In genomic region chr21:44971672-44971995, GRCh38 we compare ENCODE assay signal across 19 cellular contexts.
"Had no signal": no experiment of that assay in that cellular context is flagged by ENCODE, and none has a peak within 500 bp of the region (broad histone marks: within the 10 kb centered on the region; RNA-seq: fewer than 3 reads in every experiment).

No MANE protein-coding gene starts in this region.

- H3K27ac ChIP-seq: gastrocnemius medialis, heart right ventricle, left ventricle myocardium inferior, pancreas, right lobe of liver, tibial nerve had no signal

- H3K27me3 Mint-ChIP-seq: activated CD4-positive, alpha-beta memory T cell treated with anti-CD3 and anti-CD28 coated beads, Interleukin-2, amount 10 ng/mL, durations not matched to agents 7 days and 5 days; activated CD4-positive, alpha-beta T cell treated with anti-CD3 and anti-CD28 coated beads for 36 hours; activated T-cell treated with anti-CD3 and anti-CD28 coated beads, Interleukin-2, amount 50 U/mL, for 24 hours; central memory CD8-positive, alpha-beta T cell had no signal

- DNase-seq: activated CD4-positive, alpha-beta memory T cell treated with anti-CD3 and anti-CD28 coated beads, Interleukin-2, amount 10 ng/mL, durations not matched to agents 7 days and 5 days; activated CD4-positive, alpha-beta T cell treated with anti-CD3 and anti-CD28 coated beads for 36 hours; activated naive CD4-positive, alpha-beta T cell treated with Interleukin-2 at 50 U/mL for 16 hours; activated T-cell treated with anti-CD3 and anti-CD28 coated beads, Interleukin-2, amount 50 U/mL, for 24 hours; aorta; cortex of kidney; gastrocnemius medialis; heart right ventricle; kidney glomerular epithelial cell; left ventricle myocardium inferior; mammary epithelial cell; right lobe of liver; stimulated activated naive CD4-positive, alpha-beta T cell; substantia nigra had no signal

- H3K4me1 ChIP-seq: pancreas had no signal

- H3K4me3 ChIP-seq: gastrocnemius medialis, heart right ventricle, left ventricle myocardium inferior, pancreas, right lobe of liver, smooth muscle cell, tibial nerve had no signal

- H3K27ac Mint-ChIP-seq: activated CD4-positive, alpha-beta memory T cell treated with anti-CD3 and anti-CD28 coated beads, Interleukin-2, amount 10 ng/mL, durations not matched to agents 7 days and 5 days; activated CD4-positive, alpha-beta T cell treated with anti-CD3 and anti-CD28 coated beads for 36 hours; activated T-cell treated with anti-CD3 and anti-CD28 coated beads, Interleukin-2, amount 50 U/mL, for 24 hours; activated T-helper 2 cell treated with anti-CD3 and anti-CD28 coated beads, Interferon-gamma antibody, Interleukin-2, Interleukin-4, amounts not matched to agents 10 μg/mL and 5 μg/mL and 100 μg/mL, durations not matched to agents 14 hours and 24 hours and 36 hours had no signal

- H3K9me3 Mint-ChIP-seq: activated CD4-positive, alpha-beta memory T cell treated with anti-CD3 and anti-CD28 coated beads, Interleukin-2, amount 10 ng/mL, durations not matched to agents 7 days and 5 days; activated T-cell treated with anti-CD3 and anti-CD28 coated beads, Interleukin-2, amount 50 U/mL, for 24 hours; activated T-helper 2 cell treated with anti-CD3 and anti-CD28 coated beads, Interferon-gamma antibody, Interleukin-2, Interleukin-4, amounts not matched to agents 10 μg/mL and 5 μg/mL and 100 μg/mL, durations not matched to agents 14 hours and 24 hours and 36 hours; central memory CD8-positive, alpha-beta T cell had no signal

- ATAC-seq: activated CD4-positive, alpha-beta T cell treated with anti-CD3 and anti-CD28 coated beads for 36 hours; gastrocnemius medialis; heart right ventricle; pancreas; right lobe of liver had no signal

- H3K9me3 ChIP-seq: gastrocnemius medialis, heart right ventricle, left ventricle myocardium inferior, pancreas, right lobe of liver, tibial nerve had no signal

- H3K4me3 Mint-ChIP-seq: activated CD4-positive, alpha-beta memory T cell treated with anti-CD3 and anti-CD28 coated beads, Interleukin-2, amount 10 ng/mL, durations not matched to agents 7 days and 5 days; activated CD4-positive, alpha-beta T cell treated with anti-CD3 and anti-CD28 coated beads for 36 hours; activated T-cell treated with anti-CD3 and anti-CD28 coated beads, Interleukin-2, amount 50 U/mL, for 24 hours; central memory CD8-positive, alpha-beta T cell had no signal

- H3K36me3 ChIP-seq: gastrocnemius medialis, pancreas, right lobe of liver had no signal

- H3K27me3 ChIP-seq: gastrocnemius medialis, heart right ventricle, pancreas, right lobe of liver, tibial nerve had no signal
